In genomic region chr10:42844810-42845209, GRCh38 we compare ENCODE assay signal across 1 cellular context.
TF ChIP-seq lines count a peak whose summit lies in the region.

No MANE protein-coding gene starts in this region.

TF ChIP-seq in HepG2, 621 proteins besides CTCF, POLR2A, EP300 and RAD21:
- TF ChIP-seq ZNF652 (CRISPR knock-in tag; IDR thresholded peaks at IDR 0.05; ENCODE audit: borderline replicate concordance, low read depth) = peak; percentile 64
TF ChIP-seq in HepG2: peak in this region for 1; not testable (repeated sequence) for 620.
